In genomic region chr3:129775870-129776269, GRCh38 we compare ENCODE assay signal across 25 cellular contexts.
"Had no signal": no experiment of that assay in that cellular context is flagged by ENCODE, and none has a peak within 500 bp of the region (broad histone marks: within the 10 kb centered on the region; RNA-seq: fewer than 3 reads in every experiment).

No MANE protein-coding gene starts in this region.

- H3K4me3 ChIP-seq: left ventricle myocardium inferior, mucosa of descending colon, pancreas, prostate gland, skin epidermis, suprapubic skin, thoracic aorta, tibial artery, upper lobe of right lung had no signal

- H3K4me1 ChIP-seq: pancreas, prostate gland, suprapubic skin had no signal

- H3K36me3 ChIP-seq: left ventricle myocardium inferior, pancreas, prostate gland, suprapubic skin, thoracic aorta, tibial artery, upper lobe of right lung had no signal

- DNase-seq: hippocampal formation; kidney; left colon; left ventricle myocardium inferior; midbrain; mucosa of descending colon; naive thymus-derived CD4-positive, alpha-beta T cell; nucleus accumbens; pancreas; posterior cingulate gyrus; retina; right cardiac atrium; stimulated activated CD4-positive, alpha-beta T cell treated with anti-CD3 and anti-CD28 coated beads, Interleukin-4, amount 100 ng/mL, for 24 hours; stimulated activated naive CD4-positive, alpha-beta T cell; tibial artery; trophoblast cell; upper lobe of right lung had no signal

- H3K27me3 ChIP-seq: pancreas, suprapubic skin, tibial artery, upper lobe of right lung had no signal

- H3K27ac ChIP-seq: left ventricle myocardium inferior, pancreas, prostate gland, skin epidermis, suprapubic skin, thoracic aorta, tibial artery, upper lobe of right lung had no signal

- ATAC-seq: left colon; mucosa of descending colon; naive thymus-derived CD4-positive, alpha-beta T cell; natural killer cell treated with Interleukin-12 subunit alpha and Interleukin-12 subunit beta and Interleukin-15 and Interleukin-18, amount 100 ng/mL, for 72 hours; pancreas; right cardiac atrium; sciatic nerve; stimulated activated effector memory CD8-positive, alpha-beta T cell treated with anti-CD3 and anti-CD28 coated beads, Interleukin-12 subunit alpha, Interleukin-12 subunit beta, amount 100 ng/mL, for 72 hours; upper lobe of right lung had no signal

- H3K9me3 ChIP-seq: left ventricle myocardium inferior, mucosa of descending colon, pancreas, prostate gland, suprapubic skin, thoracic aorta, tibial artery, upper lobe of right lung had no signal

- FAIRE-seq: kidney, pancreas, urothelium cell line had no signal
